In the genomic region with DNA sequence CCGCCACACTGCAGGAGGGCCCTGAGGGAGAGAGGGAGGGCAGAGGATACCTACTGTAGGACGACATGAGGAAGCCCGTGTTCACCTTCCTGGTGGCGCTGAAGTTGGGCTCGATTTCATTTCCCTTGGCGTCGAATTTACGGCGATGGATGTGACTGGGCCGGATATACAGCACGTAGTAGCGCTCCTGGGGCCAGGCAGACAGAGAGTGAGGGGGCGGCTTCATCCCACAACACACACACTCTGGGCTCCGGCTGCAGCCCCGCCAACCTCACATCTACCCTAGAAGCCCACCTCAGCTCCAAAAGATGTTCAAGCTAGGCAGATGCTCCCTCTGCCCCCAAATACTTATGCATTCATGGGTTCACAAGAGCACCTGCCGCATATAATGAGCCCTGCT, we compare ENCODE assay signal across 31 cellular contexts. TPM values are rescaled to one million over a fixed set of nuclear protein-coding genes. Genes with fewer than 3 reads are reported as not detected.
"Had no signal": no experiment of that assay in that cellular context is flagged by ENCODE, and none has a peak within 500 bp of the region (broad histone marks: within the 10 kb centered on the region; RNA-seq: fewer than 3 reads in every experiment).

No MANE protein-coding gene starts in this region.

- H3K4me2 ChIP-seq: PC-9 had no signal

- H2AFZ ChIP-seq: PC-9 had no signal

- H3K4me1 Mint-ChIP-seq: activated CD4-positive, alpha-beta T cell treated with anti-CD3 and anti-CD28 coated beads for 36 hours; activated CD4-positive, alpha-beta T cell treated with anti-CD3 and anti-CD28 coated beads, Interleukin-2, amount 10 ng/mL, durations not matched to agents 7 days and 5 days; activated CD8-positive, alpha-beta memory T cell treated with anti-CD3 and anti-CD28 coated beads, Interleukin-2, amount 10 ng/mL, durations not matched to agents 7 days and 5 days; activated naive CD4-positive, alpha-beta T cell treated with anti-CD3 and anti-CD28 coated beads, Interleukin-2, amount 10 ng/mL, durations not matched to agents 7 days and 5 days; central memory CD8-positive, alpha-beta T cell had no signal

- DNase-seq: activated CD4-positive, alpha-beta T cell treated with anti-CD3 and anti-CD28 coated beads for 36 hours; activated CD4-positive, alpha-beta T cell treated with anti-CD3 and anti-CD28 coated beads, Interleukin-2, amount 10 ng/mL, durations not matched to agents 7 days and 5 days; activated CD4-positive, alpha-beta T cell treated with anti-CD3 and anti-CD28 coated beads, Interleukin-2, amount 50 U/mL, for 48 hours; activated CD8-positive, alpha-beta memory T cell treated with anti-CD3 and anti-CD28 coated beads for 24 hours; activated CD8-positive, alpha-beta memory T cell treated with anti-CD3 and anti-CD28 coated beads, Interleukin-2, amount 10 ng/mL, durations not matched to agents 7 days and 5 days; activated CD8-positive, alpha-beta memory T cell treated with anti-CD3 and anti-CD28 coated beads, Interleukin-2, amount 50 U/mL, for 48 hours; activated effector memory CD4-positive, alpha-beta T cell treated with Interleukin-2 at 50 U/mL for 16 hours; activated naive CD4-positive, alpha-beta T cell treated with anti-CD3 and anti-CD28 coated beads, Interleukin-2, amount 10 ng/mL, durations not matched to agents 7 days and 5 days; activated naive CD8-positive, alpha-beta T cell treated with anti-CD3 and anti-CD28 coated beads for 36 hours; activated T-cell treated with anti-CD3 and anti-CD28 coated beads, Interleukin-2, amount 50 U/mL, for 48 hours; amniotic stem cell; aorta; brain microvascular endothelial cell; NCI-H1092 treated with DMSO at 0.1 percent for 48 hours; NCI-H1417 treated with DMSO at 0.1 percent for 48 hours; NCI-H187 treated with DMSO at 0.1 percent for 48 hours; NCI-H2081; NCI-H345; NCI-H524 treated with DMSO at 0.1 percent for 48 hours; NK-92 treated with Interleukin-12 subunit alpha and Interleukin-12 subunit beta, amount 100 ng/mL, for 24 hours; PC-9; Right ventricle myocardium superior had no signal

- H3K36me3 ChIP-seq: brain microvascular endothelial cell had no signal

- H3K36me3 Mint-ChIP-seq: activated CD8-positive, alpha-beta memory T cell treated with anti-CD3 and anti-CD28 coated beads, Interleukin-2, amount 10 ng/mL, durations not matched to agents 7 days and 5 days; activated naive CD4-positive, alpha-beta T cell treated with anti-CD3 and anti-CD28 coated beads, Interleukin-2, amount 10 ng/mL, durations not matched to agents 7 days and 5 days; activated naive CD8-positive, alpha-beta T cell treated with anti-CD3 and anti-CD28 coated beads for 36 hours; WTC11 had no signal

- H3K9me3 Mint-ChIP-seq: activated CD4-positive, alpha-beta T cell treated with anti-CD3 and anti-CD28 coated beads, Interleukin-2, amount 10 ng/mL, durations not matched to agents 7 days and 5 days; activated naive CD4-positive, alpha-beta T cell treated with anti-CD3 and anti-CD28 coated beads, Interleukin-2, amount 10 ng/mL, durations not matched to agents 7 days and 5 days; activated naive CD8-positive, alpha-beta T cell treated with anti-CD3 and anti-CD28 coated beads for 36 hours; central memory CD8-positive, alpha-beta T cell; T-helper 1 cell treated with Interleukin-12 subunit alpha and Interleukin-12 subunit beta and Interleukin-4 antibody, amounts not matched to agents 30 μg/mL and 1 μg/mL, for 36 hours; T-helper 2 cell treated with Interferon-gamma antibody and Interleukin-4, amounts not matched to agents 5 μg/mL and 100 μg/mL, for 36 hours; WTC11 had no signal

- H3K4me3 ChIP-seq: cardiac muscle cell, PC-9, SK-N-MC had no signal

- H3K27ac ChIP-seq: brain microvascular endothelial cell, cardiac muscle cell, PC-9, SK-N-MC had no signal

- H3K27me3 ChIP-seq: brain microvascular endothelial cell, cardiac muscle cell had no signal

- H3K4me3 Mint-ChIP-seq: activated CD4-positive, alpha-beta T cell treated with anti-CD3 and anti-CD28 coated beads for 36 hours; activated CD4-positive, alpha-beta T cell treated with anti-CD3 and anti-CD28 coated beads, Interleukin-2, amount 10 ng/mL, durations not matched to agents 7 days and 5 days; activated CD8-positive, alpha-beta memory T cell treated with anti-CD3 and anti-CD28 coated beads, Interleukin-2, amount 10 ng/mL, durations not matched to agents 7 days and 5 days; activated naive CD4-positive, alpha-beta T cell treated with anti-CD3 and anti-CD28 coated beads, Interleukin-2, amount 10 ng/mL, durations not matched to agents 7 days and 5 days; activated naive CD8-positive, alpha-beta T cell treated with anti-CD3 and anti-CD28 coated beads for 36 hours; central memory CD8-positive, alpha-beta T cell; T-helper 1 cell treated with Interleukin-12 subunit alpha and Interleukin-12 subunit beta and Interleukin-4 antibody, amounts not matched to agents 30 μg/mL and 1 μg/mL, for 36 hours; T-helper 2 cell treated with Interferon-gamma antibody and Interleukin-4, amounts not matched to agents 5 μg/mL and 100 μg/mL, for 36 hours; WTC11 had no signal

- H3K27ac Mint-ChIP-seq: activated CD4-positive, alpha-beta T cell treated with anti-CD3 and anti-CD28 coated beads for 36 hours; activated CD4-positive, alpha-beta T cell treated with anti-CD3 and anti-CD28 coated beads, Interleukin-2, amount 10 ng/mL, durations not matched to agents 7 days and 5 days; activated CD8-positive, alpha-beta memory T cell treated with anti-CD3 and anti-CD28 coated beads, Interleukin-2, amount 10 ng/mL, durations not matched to agents 7 days and 5 days; activated naive CD4-positive, alpha-beta T cell treated with anti-CD3 and anti-CD28 coated beads, Interleukin-2, amount 10 ng/mL, durations not matched to agents 7 days and 5 days; activated naive CD8-positive, alpha-beta T cell treated with anti-CD3 and anti-CD28 coated beads for 36 hours; T-helper 1 cell treated with Interleukin-12 subunit alpha and Interleukin-12 subunit beta and Interleukin-4 antibody, amounts not matched to agents 30 μg/mL and 1 μg/mL, for 36 hours; T-helper 2 cell treated with Interferon-gamma antibody and Interleukin-4, amounts not matched to agents 5 μg/mL and 100 μg/mL, for 36 hours; WTC11 had no signal

- FAIRE-seq: RCC 7860, TTC549 had no signal

- ATAC-seq: activated CD4-positive, alpha-beta T cell treated with anti-CD3 and anti-CD28 coated beads for 36 hours; activated CD4-positive, CD25-positive, alpha-beta regulatory T cell treated with anti-CD3 and anti-CD28 coated beads, Interleukin-2, amount 50 U/mL, for 24 hours; activated CD8-positive, alpha-beta memory T cell treated with anti-CD3 and anti-CD28 coated beads, Interleukin-2, amount 10 ng/mL, durations not matched to agents 7 days and 5 days; WTC11 had no signal

RNA-seq across cellular contexts. Expression of gene ARPIN, which starts 4.5 kb away (rescaled TPM):
- total RNA-seq: activated CD4-positive, alpha-beta T cell treated with anti-CD3 and anti-CD28 coated beads for 36 hours; activated CD4-positive, alpha-beta T cell treated with anti-CD3 and anti-CD28 coated beads, Interleukin-2, amount 10 ng/mL, durations not matched to agents 7 days and 5 days; activated CD8-positive, alpha-beta memory T cell treated with anti-CD3 and anti-CD28 coated beads, Interleukin-2, amount 10 ng/mL, durations not matched to agents 7 days and 5 days; activated naive CD8-positive, alpha-beta T cell treated with anti-CD3 and anti-CD28 coated beads for 36 hours had no signal
